Comparison of ENCODE assay signal across 10 cellular contexts in the genomic region with DNA sequence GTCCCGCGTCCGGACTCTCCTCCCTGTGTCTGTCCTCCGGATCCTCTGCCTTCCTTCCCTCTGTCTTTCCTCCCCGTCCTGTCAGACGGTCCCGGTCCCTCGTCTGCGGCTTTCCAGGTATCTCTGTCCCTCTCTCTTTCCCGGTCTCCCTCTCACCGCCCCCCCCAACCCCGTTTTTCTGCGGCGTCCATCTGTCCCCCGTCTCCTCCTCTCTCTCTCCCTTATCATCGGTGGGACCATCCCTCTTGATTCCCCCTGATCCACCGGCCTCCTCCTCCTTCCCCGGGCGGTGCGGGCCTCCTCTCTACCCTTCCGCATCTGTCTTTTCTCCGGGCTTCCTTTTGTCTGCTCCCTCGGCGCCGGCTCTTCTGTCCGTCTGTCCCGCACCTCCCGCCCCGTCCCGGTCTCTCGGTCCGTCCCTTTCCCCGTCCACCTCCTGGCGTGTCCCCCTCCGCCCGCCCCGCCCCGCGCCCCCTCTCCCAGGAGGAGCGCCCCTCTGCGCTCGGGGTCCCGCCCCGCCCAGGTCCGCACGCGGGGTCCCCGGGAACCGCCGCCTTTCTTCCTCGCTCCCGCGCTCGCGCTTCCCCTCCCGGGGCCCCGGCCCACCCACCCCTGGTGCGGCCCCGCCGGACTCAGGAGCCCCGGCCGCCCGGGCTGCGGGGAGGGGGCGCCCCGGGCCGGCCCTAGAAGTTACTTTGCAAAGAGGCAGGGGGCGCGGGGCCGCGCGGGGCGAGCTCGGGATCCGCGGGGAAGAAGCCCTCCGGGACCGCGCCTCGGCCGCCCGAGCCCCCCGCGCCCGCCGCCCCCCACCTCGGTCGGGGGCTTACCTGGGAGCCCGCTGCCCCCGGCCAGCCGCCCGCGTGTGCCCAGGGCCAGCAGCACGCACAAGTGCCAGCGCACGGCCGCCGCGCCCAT. TPM values are rescaled to one million over a fixed set of nuclear protein-coding genes. Genes with fewer than 3 reads are reported as not detected.
DNase-seq lines count a peak whose midpoint lies in the region; ATAC-seq and TF ChIP-seq lines count a peak whose summit lies in the region.
"Had no signal": no experiment of that assay in that cellular context is flagged by ENCODE, and none has a peak within 500 bp of the region (broad histone marks: within the 10 kb centered on the region; RNA-seq: fewer than 3 reads in every experiment).

No MANE protein-coding gene starts in this region.

- H3K9me3 Mint-ChIP-seq in endodermal cell = no peaks in the 10 kb centered on the region
- no peaks in the 10 kb centered on the region for H3K9me3 Mint-ChIP-seq in osteocyte (ENCODE audit: unreplicated experiment)
- H3K9me3 Mint-ChIP-seq: memory B cell had no signal

- DNase-seq in BE2C (no peak), endodermal cell (peak; percentile 65), osteocyte (ENCODE audit: extremely low spot score, unreplicated experiment) (no peak), LoVo (ENCODE audit: low spot score) (no peak), HuH-7 (ENCODE audit: low spot score) (no peak)

- H3K36me3 Mint-ChIP-seq in endodermal cell (ENCODE audit: low read depth) (no peaks in the 10 kb centered on the region), osteocyte (ENCODE audit: unreplicated experiment) (no peaks in the 10 kb centered on the region)

- H3K4me1 Mint-ChIP-seq in endodermal cell (no peaks in the 10 kb centered on the region), osteocyte (ENCODE audit: unreplicated experiment) (peaks cover 2% of the 10 kb centered on the region)

- H3K4me3 Mint-ChIP-seq in endodermal cell (peak overlapping the region; percentile 53), osteocyte (ENCODE audit: unreplicated experiment) (peak overlapping the region; percentile 45)

- H3K27me3 ChIP-seq in BE2C (no peaks in the 10 kb centered on the region), endodermal cell (ENCODE audit: control insufficient read depth, insufficient read depth, low read length, poor library complexity, severe bottlenecking) (peaks cover 74% of the 10 kb centered on the region)

- no peak overlapping the region for H3K9ac ChIP-seq in endodermal cell (ENCODE audit: extremely low read depth, low read length, poor library complexity, severe bottlenecking)

- H3K36me3 ChIP-seq in BE2C (no peaks in the 10 kb centered on the region; the same call in none of the 2 replicates), HEK293 (ENCODE audit: control insufficient read depth in 2 of 2, insufficient read depth in 1 of 2, low read length in 2 of 2) (no peaks in the 10 kb centered on the region), endodermal cell (ENCODE audit: control insufficient read depth, insufficient read depth, low read length) (no peaks in the 10 kb centered on the region)

- H3K27ac Mint-ChIP-seq in endodermal cell (no peak overlapping the region), osteocyte (ENCODE audit: unreplicated experiment) (no peak overlapping the region)
- H3K27ac Mint-ChIP-seq: memory B cell had no signal

- CTCF ChIA-PET in HEK293 (lab: Yijun Ruan, JAX) = interaction anchor here (0.6 to 5.9 kb wide), 4 partner anchors 32 to 112 kb away, joined by 3 to 318 read pairs (median 66); no protein-coding TSS in a partner anchor

- TF ChIP-seq CTCF in BE2C (IDR thresholded peaks at IDR 0.05; ENCODE audit: low read depth, low read length) (no peak), HEK293 (tag by site-specific recombination; IDR thresholded peaks at IDR 0.05) (no peak), endodermal cell (conservative IDR thresholded peaks at IDR 0.05) (no peak), osteocyte (IDR thresholded peaks at IDR 0.05) (no peak)

- H3K4me1 ChIP-seq in BE2C (peaks cover 13% of the 10 kb centered on the region), HEK293 (ENCODE audit: control insufficient read depth, insufficient read depth, low read length) (no peaks in the 10 kb centered on the region; the same call in 1 of the 2 replicates), endodermal cell (ENCODE audit: control insufficient read depth, insufficient read depth, low read length) (no peaks in the 10 kb centered on the region)

- POLR2A ChIA-PET in HEK293 (lab: Yijun Ruan, JAX) = no interaction called here

- H3K27ac ChIP-seq in HEK293 (ENCODE audit: extremely low read depth, low read depth, low read length) (no peak overlapping the region), endodermal cell (ENCODE audit: low read depth, low read length) (no peak overlapping the region)

- ATAC-seq in GM18502 (IDR thresholded peaks at IDR 0.05; ENCODE audit: poor library complexity, unreplicated experiment) = no peak
- no peak for ATAC-seq in HG03354 (IDR thresholded peaks at IDR 0.05; ENCODE audit: poor library complexity, severe bottlenecking, unreplicated experiment)

- H3K4me3 ChIP-seq in BE2C (ENCODE audit: low read depth, low read length) = peak overlapping the region; percentile 46
- H3K4me3 ChIP-seq in HEK293 (ENCODE audit: low read depth, low read length) = peak overlapping the region; percentile 25
- no peak overlapping the region for H3K4me3 ChIP-seq in endodermal cell (ENCODE audit: low read length)
- H3K4me3 ChIP-seq: K562 had no signal

- H3K9me3 ChIP-seq in BE2C (no peaks in the 10 kb centered on the region), HEK293 (ENCODE audit: control insufficient read depth, insufficient read depth, low read depth, low read length) (no peaks in the 10 kb centered on the region), endodermal cell (ENCODE audit: control insufficient read depth, low read length) (no peaks in the 10 kb centered on the region)

- peaks cover 64% of the 10 kb centered on the region for H3K27me3 Mint-ChIP-seq in endodermal cell (ENCODE audit: insufficient read depth)
- H3K27me3 Mint-ChIP-seq in osteocyte (ENCODE audit: unreplicated experiment) = peaks cover 64% of the 10 kb centered on the region

- WGBS in endodermal cell (ENCODE audit: insufficient coverage in 1 of 2, insufficient read length in 1 of 2), 2 experiments = 2 to 4% methylated on average over 29 to 99 of the region's 99 CpGs

TF ChIP-seq in HEK293, 187 proteins besides CTCF, POLR2A, EP300 and RAD21:
- TF ChIP-seq, protein P1, sequence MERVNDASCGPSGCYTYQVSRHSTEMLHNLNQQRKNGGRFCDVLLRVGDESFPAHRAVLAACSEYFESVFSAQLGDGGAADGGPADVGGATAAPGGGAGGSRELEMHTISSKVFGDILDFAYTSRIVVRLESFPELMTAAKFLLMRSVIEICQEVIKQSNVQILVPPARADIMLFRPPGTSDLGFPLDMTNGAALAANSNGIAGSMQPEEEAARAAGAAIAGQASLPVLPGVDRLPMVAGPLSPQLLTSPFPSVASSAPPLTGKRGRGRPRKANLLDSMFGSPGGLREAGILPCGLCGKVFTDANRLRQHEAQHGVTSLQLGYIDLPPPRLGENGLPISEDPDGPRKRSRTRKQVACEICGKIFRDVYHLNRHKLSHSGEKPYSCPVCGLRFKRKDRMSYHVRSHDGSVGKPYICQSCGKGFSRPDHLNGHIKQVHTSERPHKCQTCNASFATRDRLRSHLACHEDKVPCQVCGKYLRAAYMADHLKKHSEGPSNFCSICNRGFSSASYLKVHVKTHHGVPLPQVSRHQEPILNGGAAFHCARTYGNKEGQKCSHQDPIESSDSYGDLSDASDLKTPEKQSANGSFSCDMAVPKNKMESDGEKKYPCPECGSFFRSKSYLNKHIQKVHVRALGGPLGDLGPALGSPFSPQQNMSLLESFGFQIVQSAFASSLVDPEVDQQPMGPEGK (tag by site-specific recombination; IDR thresholded peaks at IDR 0.05) = peak; percentile 44
- TF ChIP-seq YY2 (tag by site-specific recombination; IDR thresholded peaks at IDR 0.05) = no peak
- TF ChIP-seq SP2 (tag by site-specific recombination; IDR thresholded peaks at IDR 0.05) = peak; percentile 25; the same call in 1 of the 2 replicates
- peak; percentile 69 for TF ChIP-seq ZNF366 (tag by site-specific recombination; conservative IDR thresholded peaks at IDR 0.05)
- TF ChIP-seq ZNF585B (tag by site-specific recombination; IDR thresholded peaks at IDR 0.05) = no peak
- peak; percentile 49; the same call in 1 of the 2 replicates for TF ChIP-seq ZNF341 (tag by site-specific recombination; IDR thresholded peaks at IDR 0.05; ENCODE audit: low read depth)
TF ChIP-seq in HEK293: peak in this region for 4.

RNA-seq across cellular contexts. Expression of a gene that starts 0.6 kb away (rescaled TPM):
- polyA plus RNA-seq in BE2C (2012; ENCODE audit: insufficient read depth, insufficient read length, low read depth) = 4.3 TPM
- total RNA-seq in endodermal cell = under 1 TPM; 0.13 to 0.95 TPM
- polyA plus RNA-seq in endodermal cell (2013, experiment 1 of 2) = 32.3 TPM
- 25.2 TPM for polyA plus RNA-seq in endodermal cell (2013, experiment 2 of 2)
- 0.68 and 0.91 TPM in 2 replicates for total RNA-seq in osteocyte
